20 cellular contexts compared by ENCODE assay signal in the genomic region with DNA sequence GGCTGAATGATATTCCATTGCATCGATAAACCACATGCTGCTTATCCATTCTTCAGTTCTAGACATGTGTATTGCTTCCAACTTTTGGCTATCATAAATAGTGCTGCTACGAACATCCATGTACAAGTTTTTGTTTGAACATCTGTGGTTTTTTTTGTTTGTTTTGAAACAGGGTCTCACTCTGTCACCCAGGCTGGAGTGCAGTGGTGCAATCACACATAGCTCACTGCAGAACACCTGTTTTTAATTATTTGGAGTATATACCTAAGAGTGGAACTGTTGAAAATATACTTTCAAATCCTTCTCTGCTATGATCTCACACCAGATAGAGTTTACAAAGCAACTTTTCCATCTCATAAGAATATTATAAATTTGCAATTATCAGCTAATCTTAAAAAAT.
"Had no signal": no experiment of that assay in that cellular context is flagged by ENCODE, and none has a peak within 500 bp of the region (broad histone marks: within the 10 kb centered on the region; RNA-seq: fewer than 3 reads in every experiment).

No MANE protein-coding gene starts in this region.

- H3K27ac ChIP-seq: cardiac muscle cell, skin epidermis, stomach had no signal

- DNase-seq: activated CD4-positive, alpha-beta memory T cell treated with anti-CD3 and anti-CD28 coated beads, Interleukin-2, amount 10 ng/mL, durations not matched to agents 7 days and 5 days; activated CD4-positive, alpha-beta T cell treated with anti-CD3 and anti-CD28 coated beads for 48 hours; activated CD4-positive, CD25-positive, alpha-beta regulatory T cell; activated CD8-positive, alpha-beta memory T cell treated with anti-CD3 and anti-CD28 coated beads, Interleukin-2, amount 10 ng/mL, durations not matched to agents 7 days and 5 days; activated naive CD4-positive, alpha-beta T cell; activated naive CD8-positive, alpha-beta T cell treated with anti-CD3 and anti-CD28 coated beads for 36 hours; amygdala; dorsolateral prefrontal cortex; endodermal cell; hippocampal formation; islet precursor cell; left colon; nucleus accumbens; stimulated activated CD4-positive, alpha-beta T cell treated with anti-CD3 and anti-CD28 coated beads, Interleukin-4, amount 100 ng/mL, for 24 hours; stomach; T1000; trophoblast cell had no signal

- H3K4me3 ChIP-seq: cardiac muscle cell, dorsolateral prefrontal cortex, lung, skin epidermis, stomach had no signal

- H3K27me3 ChIP-seq: cardiac muscle cell, dorsolateral prefrontal cortex, stomach had no signal

- H3K36me3 ChIP-seq: cardiac muscle cell had no signal

- H3K9me3 ChIP-seq: stomach had no signal
